ENCODE assay signal across 7 cellular contexts in the genomic region with DNA sequence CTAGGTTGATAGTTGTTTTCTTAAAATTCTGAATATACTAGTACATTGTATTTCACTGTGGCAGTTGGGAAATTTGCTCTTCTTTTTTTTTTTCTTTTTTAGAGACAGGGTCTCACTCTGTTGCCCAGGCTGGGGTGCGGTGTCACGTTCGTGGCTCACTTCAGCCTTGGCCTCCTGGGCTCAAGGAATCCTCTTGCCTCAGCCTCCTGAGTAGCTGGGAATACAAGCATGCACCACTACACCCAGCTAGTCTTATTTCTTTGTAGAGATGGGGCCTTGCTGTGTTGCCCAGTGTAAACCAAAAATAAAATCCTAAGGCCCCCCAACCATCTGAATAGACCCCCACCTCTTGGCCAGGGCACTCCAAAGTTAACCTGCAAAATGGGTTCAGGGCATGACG.
"Had no signal": no experiment of that assay in that cellular context is flagged by ENCODE, and none has a peak within 500 bp of the region (broad histone marks: within the 10 kb centered on the region; RNA-seq: fewer than 3 reads in every experiment).

No MANE protein-coding gene starts in this region.

- H3K9ac ChIP-seq: GM23248 had no signal

- H3K27ac ChIP-seq: GM23248 had no signal

- FAIRE-seq: HTR-8/SVneo had no signal

- H2AFZ ChIP-seq: GM23248 had no signal

- H3K36me3 ChIP-seq: HAP-1 had no signal

- ATAC-seq: HCT116 had no signal

- DNase-seq: GM23248, GOT3, H7, IMR-90 had no signal

- H3K9me3 ChIP-seq: HAP-1 had no signal

- H3K4me3 ChIP-seq: GM23248, HAP-1 had no signal
